In the genomic region with DNA sequence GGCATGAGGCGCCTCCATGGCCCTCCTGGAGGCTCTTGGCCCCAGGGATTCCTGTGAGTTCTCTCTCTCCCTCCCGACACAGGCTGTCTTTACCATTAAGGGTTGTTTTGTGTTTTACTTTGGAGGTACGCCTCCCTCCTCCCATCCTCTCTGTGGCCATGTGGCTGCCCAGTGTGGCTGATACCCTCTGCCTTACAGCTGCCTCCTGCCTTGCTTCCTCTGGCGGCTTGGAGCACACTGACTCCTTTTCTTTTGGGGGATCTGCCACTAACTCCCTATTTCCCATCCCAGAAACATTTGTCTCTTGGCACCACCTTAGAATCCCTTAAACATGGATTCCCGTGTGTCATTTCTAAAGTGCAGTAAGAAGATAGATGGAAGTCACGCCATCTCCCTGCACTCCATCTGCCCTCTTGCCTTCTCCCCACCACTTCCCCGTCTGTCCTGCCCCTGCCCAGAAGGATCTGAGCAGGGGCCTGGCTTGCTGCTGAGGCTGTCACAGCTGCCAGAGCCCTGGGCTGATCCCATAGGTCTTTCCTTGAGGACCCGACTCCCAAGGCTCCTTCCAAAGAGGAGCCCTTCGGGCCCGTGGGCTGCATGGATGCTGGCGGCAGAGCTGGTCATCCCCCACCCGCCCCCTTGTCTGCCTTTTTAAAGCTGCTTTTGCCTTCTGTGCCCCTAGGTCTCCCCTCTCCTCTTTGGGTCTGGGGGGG, we compare ENCODE assay signal across 28 cellular contexts. TPM values are rescaled to one million over a fixed set of nuclear protein-coding genes. Genes with fewer than 3 reads are reported as not detected.
"Had no signal": no experiment of that assay in that cellular context is flagged by ENCODE, and none has a peak within 500 bp of the region (broad histone marks: within the 10 kb centered on the region; RNA-seq: fewer than 3 reads in every experiment).

No MANE protein-coding gene starts in this region.

- H3K4me3 Mint-ChIP-seq: activated CD4-positive, alpha-beta memory T cell treated with anti-CD3 and anti-CD28 coated beads for 36 hours; activated naive CD4-positive, alpha-beta T cell treated with anti-CD3 and anti-CD28 coated beads for 36 hours; activated naive CD8-positive, alpha-beta T cell treated with anti-CD3 and anti-CD28 coated beads for 36 hours; activated T-helper 1 cell treated with anti-CD3 and anti-CD28 coated beads, Interleukin-12 subunit alpha, Interleukin-12 subunit beta, Interleukin-2, Interleukin-4 antibody, amounts not matched to agents 30 ng/mL and 10 ng/mL and 1 ng/mL, durations not matched to agents 14 hours and 24 hours and 36 hours; naive B cell; stimulated activated naive CD8-positive, alpha-beta T cell treated with anti-CD3 and anti-CD28 coated beads, Interleukin-15, Interleukin-2, amounts not matched to agents 100 ng/mL and 50 ng/mL, for 24 hours; T-helper 17 cell had no signal

- H3K27me3 Mint-ChIP-seq: activated naive CD8-positive, alpha-beta T cell treated with anti-CD3 and anti-CD28 coated beads for 36 hours; stimulated activated naive CD8-positive, alpha-beta T cell treated with anti-CD3 and anti-CD28 coated beads, Interleukin-15, Interleukin-2, amounts not matched to agents 100 ng/mL and 50 ng/mL, for 24 hours had no signal

- H3K9me3 Mint-ChIP-seq: activated CD4-positive, alpha-beta memory T cell treated with anti-CD3 and anti-CD28 coated beads for 36 hours; activated naive CD4-positive, alpha-beta T cell treated with anti-CD3 and anti-CD28 coated beads for 36 hours; activated naive CD8-positive, alpha-beta T cell treated with anti-CD3 and anti-CD28 coated beads for 36 hours; activated T-helper 1 cell treated with anti-CD3 and anti-CD28 coated beads, Interleukin-12 subunit alpha, Interleukin-12 subunit beta, Interleukin-2, Interleukin-4 antibody, amounts not matched to agents 30 ng/mL and 10 ng/mL and 1 ng/mL, durations not matched to agents 14 hours and 24 hours and 36 hours; stimulated activated naive CD8-positive, alpha-beta T cell treated with anti-CD3 and anti-CD28 coated beads, Interleukin-15, Interleukin-2, amounts not matched to agents 100 ng/mL and 50 ng/mL, for 24 hours had no signal

- H3K9me3 ChIP-seq: adrenal gland, ascending aorta, esophagus muscularis mucosa, right lobe of liver, upper lobe of left lung had no signal

- H3K4me1 Mint-ChIP-seq: activated naive CD8-positive, alpha-beta T cell treated with anti-CD3 and anti-CD28 coated beads for 36 hours had no signal

- FAIRE-seq: islet of Langerhans had no signal

- H3K27me3 ChIP-seq: ascending aorta, right lobe of liver, upper lobe of left lung had no signal

- H3K27ac ChIP-seq: adrenal gland, ascending aorta, brain microvascular endothelial cell, esophagus muscularis mucosa, right lobe of liver, skin epidermis, WERI-Rb-1 had no signal

- H3K36me3 Mint-ChIP-seq: activated CD4-positive, alpha-beta memory T cell treated with anti-CD3 and anti-CD28 coated beads for 36 hours; activated naive CD8-positive, alpha-beta T cell treated with anti-CD3 and anti-CD28 coated beads for 36 hours; naive B cell had no signal

- DNase-seq: activated CD4-positive, alpha-beta memory T cell treated with anti-CD3 and anti-CD28 coated beads for 36 hours; activated CD4-positive, alpha-beta T cell treated with anti-CD3 and anti-CD28 coated beads for 48 hours; activated CD8-positive, alpha-beta memory T cell treated with anti-CD3 and anti-CD28 coated beads, Interleukin-2, amount 50 U/mL, for 4 hours; activated effector memory CD4-positive, alpha-beta T cell treated with anti-CD3 and anti-CD28 coated beads, Interleukin-2, amount 50 U/mL, for 16 hours; activated naive CD4-positive, alpha-beta T cell treated with anti-CD3 and anti-CD28 coated beads for 36 hours; activated naive CD8-positive, alpha-beta T cell treated with anti-CD3 and anti-CD28 coated beads for 36 hours; activated T-cell treated with anti-CD3 and anti-CD28 coated beads, Interleukin-2, amount 50 U/mL, for 1 hour; adrenal gland; brain microvascular endothelial cell; cortex of kidney; foreskin melanocyte; mammary epithelial cell; naive B cell; right lobe of liver; stimulated activated CD4-positive, alpha-beta T cell treated with anti-CD3 and anti-CD28 coated beads, Interleukin-12 subunit alpha, Interleukin-12 subunit beta, amount 100 ng/mL, for 4 hours; stimulated activated CD4-positive, alpha-beta T cell treated with anti-CD3 and anti-CD28 coated beads, Interleukin-4, amount 100 ng/mL, for 1 hour; T-helper 17 cell; T1000; WERI-Rb-1 had no signal

- H3K36me3 ChIP-seq: ascending aorta, brain microvascular endothelial cell had no signal

- H3K4me3 ChIP-seq: adrenal gland, ascending aorta, esophagus muscularis mucosa, right lobe of liver, skin epidermis, upper lobe of left lung had no signal

- H3K4me1 ChIP-seq: adrenal gland, ascending aorta, right lobe of liver had no signal

- H3K27ac Mint-ChIP-seq: activated CD4-positive, alpha-beta memory T cell treated with anti-CD3 and anti-CD28 coated beads for 36 hours; activated naive CD4-positive, alpha-beta T cell treated with anti-CD3 and anti-CD28 coated beads for 36 hours; activated naive CD8-positive, alpha-beta T cell treated with anti-CD3 and anti-CD28 coated beads for 36 hours; activated T-helper 1 cell treated with anti-CD3 and anti-CD28 coated beads, Interleukin-12 subunit alpha, Interleukin-12 subunit beta, Interleukin-2, Interleukin-4 antibody, amounts not matched to agents 30 ng/mL and 10 ng/mL and 1 ng/mL, durations not matched to agents 14 hours and 24 hours and 36 hours; stimulated activated naive CD8-positive, alpha-beta T cell treated with anti-CD3 and anti-CD28 coated beads, Interleukin-15, Interleukin-2, amounts not matched to agents 100 ng/mL and 50 ng/mL, for 24 hours; T-helper 17 cell had no signal

- ATAC-seq: activated CD4-positive, CD25-positive, alpha-beta regulatory T cell treated with anti-CD3 and anti-CD28 coated beads, Interleukin-2, amount 50 U/mL, for 24 hours; right lobe of liver; T-helper 17 cell had no signal

RNA-seq across cellular contexts. Expression of a gene that starts 15.1 kb away (rescaled TPM):
- total RNA-seq: activated CD4-positive, alpha-beta memory T cell treated with anti-CD3 and anti-CD28 coated beads for 36 hours; activated CD8-positive, alpha-beta memory T cell treated with anti-CD3 and anti-CD28 coated beads for 36 hours; activated naive CD4-positive, alpha-beta T cell treated with anti-CD3 and anti-CD28 coated beads for 36 hours; activated naive CD8-positive, alpha-beta T cell treated with anti-CD3 and anti-CD28 coated beads for 36 hours; activated T-helper 1 cell treated with anti-CD3 and anti-CD28 coated beads, Interleukin-12 subunit alpha, Interleukin-12 subunit beta, Interleukin-2, Interleukin-4 antibody, amounts not matched to agents 30 ng/mL and 10 ng/mL and 1 ng/mL, durations not matched to agents 14 hours and 24 hours and 36 hours; ascending aorta; mammary epithelial cell; T-helper 17 cell had no signal
